ENCODE assay signal across 1 cellular context in the genomic region with DNA sequence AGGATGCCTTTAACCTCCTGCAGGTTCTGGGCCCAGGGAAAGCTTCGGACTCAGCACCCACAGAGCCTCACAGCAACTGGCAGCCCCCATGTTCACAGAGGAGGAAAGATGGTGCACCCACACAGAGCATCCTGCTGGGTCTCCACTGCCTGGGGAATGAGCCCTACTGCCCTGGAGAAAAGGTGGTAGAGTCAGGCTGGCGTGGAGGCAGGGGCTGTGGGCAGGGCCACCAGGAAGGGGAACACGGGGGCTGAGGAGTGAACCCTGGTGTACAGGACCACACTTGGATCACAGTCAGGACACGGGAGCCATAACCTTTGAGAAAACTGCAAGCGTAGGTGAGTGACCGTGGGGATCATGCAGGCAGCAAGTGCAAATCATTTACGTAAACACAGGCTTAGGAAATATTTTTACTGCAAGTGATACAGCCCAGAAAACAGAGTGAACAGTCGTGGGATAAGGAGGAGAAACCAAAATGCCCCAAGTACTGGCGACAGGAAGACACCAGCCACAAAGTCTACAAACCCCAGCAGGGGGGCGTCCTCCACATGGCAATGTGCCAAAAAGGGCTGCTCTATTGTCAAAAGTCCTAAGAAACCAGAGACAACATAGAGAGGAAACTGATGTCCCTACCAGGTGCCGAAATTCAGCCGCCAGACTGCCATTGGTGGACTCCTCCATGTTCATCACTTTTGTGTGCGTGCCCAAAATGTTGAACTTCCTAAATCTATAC.
A peak's percentile ranks its signal among the peaks of the same experiment; 100 is the strongest.
TF ChIP-seq lines count a peak whose summit lies in the region.

No MANE protein-coding gene starts in this region.

TF ChIP-seq in K562, 482 proteins besides CTCF, POLR2A, EP300 and RAD21:
- TF ChIP-seq NFIC (IDR thresholded peaks at IDR 0.05) (peak; percentile 91), FOXK2 (conservative IDR thresholded peaks at IDR 0.05 in 1 of 2, IDR thresholded peaks at IDR 0.05 in 1 of 2; ENCODE audit: low read depth in 2 of 2) (no peak), FOSL1 (tag; conservative IDR thresholded peaks at IDR 0.05) (no peak)
- TF ChIP-seq, protein P1, sequence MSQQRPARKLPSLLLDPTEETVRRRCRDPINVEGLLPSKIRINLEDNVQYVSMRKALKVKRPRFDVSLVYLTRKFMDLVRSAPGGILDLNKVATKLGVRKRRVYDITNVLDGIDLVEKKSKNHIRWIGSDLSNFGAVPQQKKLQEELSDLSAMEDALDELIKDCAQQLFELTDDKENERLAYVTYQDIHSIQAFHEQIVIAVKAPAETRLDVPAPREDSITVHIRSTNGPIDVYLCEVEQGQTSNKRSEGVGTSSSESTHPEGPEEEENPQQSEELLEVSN (IDR thresholded peaks at IDR 0.05; ENCODE audit: borderline replicate concordance in 1 of 2, extremely low read depth in 1 of 2, insufficient read depth in 1 of 2, insufficient read length in 1 of 2, low read depth in 1 of 2, low read length in 1 of 2, poor library complexity in 1 of 2, severe bottlenecking in 1 of 2) = no peak
